Comparison of ENCODE assay signal across 22 cellular contexts in genomic region chr18:35059280-35059927, GRCh38. TPM values are rescaled to one million over a fixed set of nuclear protein-coding genes. Genes with fewer than 3 reads are reported as not detected.
A peak's percentile ranks its signal among the peaks of the same experiment; 100 is the strongest.
DNase-seq lines count a peak whose midpoint lies in the region; ATAC-seq and TF ChIP-seq lines count a peak whose summit lies in the region.
"Had no signal": no experiment of that assay in that cellular context is flagged by ENCODE, and none has a peak within 500 bp of the region (broad histone marks: within the 10 kb centered on the region; RNA-seq: fewer than 3 reads in every experiment).

No MANE protein-coding gene starts in this region.

- no peak for TF ChIP-seq CTCF in natural killer cell (IDR thresholded peaks at IDR 0.05)
- no peak for TF ChIP-seq CTCF in WERI-Rb-1 (IDR thresholded peaks at IDR 0.05; ENCODE audit: low read depth, low read length)

- no peaks in the 10 kb centered on the region for H3K27me3 ChIP-seq in layer of hippocampus (ENCODE audit: control insufficient read depth, insufficient read depth, low read length)
- H3K27me3 ChIP-seq in WERI-Rb-1 (ENCODE audit: insufficient read depth, low read depth, severe bottlenecking): no peaks in the 10 kb centered on the region
- H3K27me3 ChIP-seq: adrenal gland, BLaER1, breast epithelium, dorsolateral prefrontal cortex had no signal

- H3K4me3 Mint-ChIP-seq in natural killer cell: no peak overlapping the region
- no peak overlapping the region for H3K4me3 Mint-ChIP-seq in natural killer cell treated with Interleukin-12 subunit alpha and Interleukin-12 subunit beta and Interleukin-15 and Interleukin-18, amount 100 ng/mL, for 72 hours
- no peak overlapping the region for H3K4me3 Mint-ChIP-seq in activated naive CD4-positive, alpha-beta T cell treated with anti-CD3 and anti-CD28 coated beads, Interleukin-2, amount 10 ng/mL, durations not matched to agents 7 days and 5 days
- H3K4me3 Mint-ChIP-seq: activated CD4-positive, alpha-beta T cell treated with anti-CD3 and anti-CD28 coated beads, Interleukin-2, amount 10 ng/mL, durations not matched to agents 24 days and 14 days had no signal

- H3K9me3 ChIP-seq in WERI-Rb-1 (ENCODE audit: severe bottlenecking): no peaks in the 10 kb centered on the region
- H3K9me3 ChIP-seq: adrenal gland, breast epithelium, thoracic aorta had no signal

- no peaks in the 10 kb centered on the region for H3K27me3 Mint-ChIP-seq in natural killer cell (ENCODE audit: low read depth in 2 of 2)
- no peaks in the 10 kb centered on the region for H3K27me3 Mint-ChIP-seq in natural killer cell treated with Interleukin-12 subunit alpha and Interleukin-12 subunit beta and Interleukin-15 and Interleukin-18, amount 100 ng/mL, for 72 hours
- H3K27me3 Mint-ChIP-seq in activated naive CD4-positive, alpha-beta T cell treated with anti-CD3 and anti-CD28 coated beads, Interleukin-2, amount 10 ng/mL, durations not matched to agents 7 days and 5 days: no peaks in the 10 kb centered on the region
- H3K27me3 Mint-ChIP-seq: activated CD4-positive, alpha-beta T cell treated with anti-CD3 and anti-CD28 coated beads, Interleukin-2, amount 10 ng/mL, durations not matched to agents 24 days and 14 days had no signal

- no peak for DNase-seq in natural killer cell
- DNase-seq in natural killer cell treated with Interleukin-12 subunit alpha and Interleukin-12 subunit beta and Interleukin-15 and Interleukin-18, amount 100 ng/mL, for 72 hours (ENCODE audit: low spot score): no peak
- DNase-seq in cerebellar cortex (ENCODE audit: low spot score): peak; percentile 68
- no peak for DNase-seq in NCI-H2081 (lab: John Stamatoyannopoulos, UW)
- no peak for DNase-seq in activated naive CD4-positive, alpha-beta T cell treated with anti-CD3 and anti-CD28 coated beads, Interleukin-2, amount 10 ng/mL, durations not matched to agents 7 days and 5 days
- DNase-seq in NCI-H524 treated with DMSO at 0.1 percent for 48 hours (lab: John Stamatoyannopoulos, UW): no peak
- DNase-seq in WERI-Rb-1: no peak
- DNase-seq: activated CD4-positive, alpha-beta T cell treated with anti-CD3 and anti-CD28 coated beads, Interleukin-2, amount 10 ng/mL, durations not matched to agents 24 days and 14 days; activated CD8-positive, alpha-beta memory T cell treated with anti-CD3 and anti-CD28 coated beads, Interleukin-2, amount 50 U/mL, for 4 hours; activated effector memory CD4-positive, alpha-beta T cell treated with anti-CD3 and anti-CD28 coated beads, Interleukin-2, amount 50 U/mL, for 16 hours; adrenal gland; foreskin fibroblast; KG1; NCI-H187; OCI-M1; SIG-M5 had no signal

- H3K4me3 ChIP-seq in WERI-Rb-1 (ENCODE audit: low read depth, low read length): no peak overlapping the region
- H3K4me3 ChIP-seq: adrenal gland, BLaER1, breast epithelium, dorsolateral prefrontal cortex, thoracic aorta had no signal

- CTCF ChIA-PET in activated naive CD4-positive, alpha-beta T cell treated with anti-CD3 and anti-CD28 coated beads, Interleukin-2, amount 10 ng/mL, durations not matched to agents 7 days and 5 days (lab: Charles Lee): interaction anchor here (0.9 kb wide), 1 partner anchor 33 kb away, joined by 6 read pairs; no protein-coding TSS in a partner anchor

- H3K27ac ChIP-seq in layer of hippocampus (ENCODE audit: low read depth, low read length): peak overlapping the region; percentile 16
- H3K27ac ChIP-seq in WERI-Rb-1: no peak overlapping the region
- H3K27ac ChIP-seq: BLaER1, breast epithelium, thoracic aorta had no signal

- peak overlapping the region; percentile 59 to 63 for H3K27ac Mint-ChIP-seq in natural killer cell
- no peak overlapping the region for H3K27ac Mint-ChIP-seq in natural killer cell treated with Interleukin-12 subunit alpha and Interleukin-12 subunit beta and Interleukin-15 and Interleukin-18, amount 100 ng/mL, for 72 hours
- no peak overlapping the region for H3K27ac Mint-ChIP-seq in activated naive CD4-positive, alpha-beta T cell treated with anti-CD3 and anti-CD28 coated beads, Interleukin-2, amount 10 ng/mL, durations not matched to agents 7 days and 5 days
- H3K27ac Mint-ChIP-seq: activated CD4-positive, alpha-beta T cell treated with anti-CD3 and anti-CD28 coated beads, Interleukin-2, amount 10 ng/mL, durations not matched to agents 24 days and 14 days had no signal

- H3K36me3 ChIP-seq in WERI-Rb-1: no peaks in the 10 kb centered on the region
- H3K36me3 ChIP-seq: adrenal gland, breast epithelium, thoracic aorta had no signal

- no peak for ATAC-seq in natural killer cell
- no peak for ATAC-seq in natural killer cell treated with Interleukin-12 subunit alpha and Interleukin-12 subunit beta and Interleukin-15 and Interleukin-18, amount 100 ng/mL, for 72 hours
- ATAC-seq: sciatic nerve had no signal

- peaks cover 78 to 83% of the 10 kb centered on the region in 2 donors for H3K4me1 Mint-ChIP-seq in natural killer cell
- peaks cover 45 to 55% of the 10 kb centered on the region in 2 donors for H3K4me1 Mint-ChIP-seq in natural killer cell treated with Interleukin-12 subunit alpha and Interleukin-12 subunit beta and Interleukin-15 and Interleukin-18, amount 100 ng/mL, for 72 hours (ENCODE audit: low read depth in 2 of 2)
- H3K4me1 Mint-ChIP-seq in activated naive CD4-positive, alpha-beta T cell treated with anti-CD3 and anti-CD28 coated beads, Interleukin-2, amount 10 ng/mL, durations not matched to agents 7 days and 5 days: no peaks in the 10 kb centered on the region

- H3K36me3 Mint-ChIP-seq in natural killer cell: no peaks in the 10 kb centered on the region
- no peaks in the 10 kb centered on the region for H3K36me3 Mint-ChIP-seq in natural killer cell treated with Interleukin-12 subunit alpha and Interleukin-12 subunit beta and Interleukin-15 and Interleukin-18, amount 100 ng/mL, for 72 hours
- peaks cover 3% of the 10 kb centered on the region for H3K36me3 Mint-ChIP-seq in activated naive CD4-positive, alpha-beta T cell treated with anti-CD3 and anti-CD28 coated beads, Interleukin-2, amount 10 ng/mL, durations not matched to agents 7 days and 5 days

- H3K9me3 Mint-ChIP-seq in natural killer cell: no peaks in the 10 kb centered on the region
- no peaks in the 10 kb centered on the region for H3K9me3 Mint-ChIP-seq in natural killer cell treated with Interleukin-12 subunit alpha and Interleukin-12 subunit beta and Interleukin-15 and Interleukin-18, amount 100 ng/mL, for 72 hours
- H3K9me3 Mint-ChIP-seq in activated naive CD4-positive, alpha-beta T cell treated with anti-CD3 and anti-CD28 coated beads, Interleukin-2, amount 10 ng/mL, durations not matched to agents 7 days and 5 days: no peaks in the 10 kb centered on the region
- H3K9me3 Mint-ChIP-seq: activated CD4-positive, alpha-beta T cell treated with anti-CD3 and anti-CD28 coated beads, Interleukin-2, amount 10 ng/mL, durations not matched to agents 24 days and 14 days had no signal

- intact Hi-C loops in natural killer cell (cut with micrococcal nuclease): no loop called here

RNA-seq across cellular contexts. Expression of gene MAPRE2, which starts 18.2 kb away (rescaled TPM):
- total RNA-seq in natural killer cell: 100 to 1,000 TPM; 159 to 283 (median 207) TPM
- total RNA-seq in natural killer cell treated with Interleukin-12 subunit alpha and Interleukin-12 subunit beta and Interleukin-15 and Interleukin-18, amount 100 ng/mL, for 72 hours: 10 to 100 TPM; 32.8 to 44.4 TPM

Comparison
In these comparisons a context has a peak if more than half of its experiments do, and no peak if none do; other contexts are left out.
1. H3K27ac Mint-ChIP-seq: peak in natural killer cell (2 of 2); none in natural killer cell treated with Interleukin-12 subunit alpha and Interleukin-12 subunit beta and Interleukin-15 and Interleukin-18, amount 100 ng/mL, for 72 hours (0 of 2) and activated naive CD4-positive, alpha-beta T cell treated with anti-CD3 and anti-CD28 coated beads, Interleukin-2, amount 10 ng/mL, durations not matched to agents 7 days and 5 days (single experiment).